ENCODE assay signal across 1 cellular context in the genomic region with DNA sequence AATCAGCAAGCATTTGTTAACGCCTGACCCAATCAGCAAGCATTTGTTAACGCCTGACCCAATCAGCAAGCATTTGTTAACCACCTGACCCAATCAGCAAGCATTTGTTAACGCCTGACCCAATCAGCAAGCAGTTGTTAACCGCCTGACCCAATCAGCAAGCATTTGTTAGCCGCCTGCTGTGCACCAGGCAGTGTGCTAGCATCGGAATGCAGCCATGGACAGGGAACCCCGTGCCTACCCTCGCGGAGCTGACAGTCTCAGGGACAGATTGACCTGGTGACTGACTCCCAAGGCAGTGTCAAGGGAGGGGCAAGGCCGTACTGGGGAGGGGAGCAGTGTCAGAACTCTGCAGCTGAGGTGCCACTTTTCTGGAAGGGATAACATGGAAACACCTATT.
TF ChIP-seq lines count a peak whose summit lies in the region.

No MANE protein-coding gene starts in this region.

TF ChIP-seq in IMR-90, 13 proteins besides CTCF, POLR2A, EP300 and RAD21 (continued from another document):
- TF ChIP-seq MAZ (IDR thresholded peaks at IDR 0.05; ENCODE audit: borderline replicate concordance, low read depth, low read length) (no peak), CEBPB (IDR thresholded peaks at IDR 0.05; ENCODE audit: low read depth, low read length) (no peak), BHLHE40 (IDR thresholded peaks at IDR 0.05; ENCODE audit: low read depth, low read length) (no peak)
- TF ChIP-seq, protein P1, sequence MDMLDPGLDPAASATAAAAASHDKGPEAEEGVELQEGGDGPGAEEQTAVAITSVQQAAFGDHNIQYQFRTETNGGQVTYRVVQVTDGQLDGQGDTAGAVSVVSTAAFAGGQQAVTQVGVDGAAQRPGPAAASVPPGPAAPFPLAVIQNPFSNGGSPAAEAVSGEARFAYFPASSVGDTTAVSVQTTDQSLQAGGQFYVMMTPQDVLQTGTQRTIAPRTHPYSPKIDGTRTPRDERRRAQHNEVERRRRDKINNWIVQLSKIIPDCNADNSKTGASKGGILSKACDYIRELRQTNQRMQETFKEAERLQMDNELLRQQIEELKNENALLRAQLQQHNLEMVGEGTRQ (IDR thresholded peaks at IDR 0.05; ENCODE audit: low read depth, low read length): no peak
